Comparison of ENCODE assay signal across 8 cellular contexts in genomic region chr1:21270086-21270689, GRCh38. TPM values are rescaled to one million over a fixed set of nuclear protein-coding genes. Genes with fewer than 3 reads are reported as not detected.
A peak's percentile ranks its signal among the peaks of the same experiment; 100 is the strongest.
DNase-seq lines count a peak whose midpoint lies in the region; ATAC-seq and TF ChIP-seq lines count a peak whose summit lies in the region.

No MANE protein-coding gene starts in this region.

- H4K20me1 ChIP-seq in OCI-LY7 (ENCODE audit: insufficient read depth, low read length) = no peaks in the 10 kb centered on the region

- no peaks in the 10 kb centered on the region for H3K9me3 ChIP-seq in A673 (ENCODE audit: low read depth, low read length, poor library complexity, severe bottlenecking)
- H3K9me3 ChIP-seq in OCI-LY7 (ENCODE audit: low read length) = no peaks in the 10 kb centered on the region
- no peaks in the 10 kb centered on the region for H3K9me3 ChIP-seq in trophoblast cell (ENCODE audit: insufficient read depth, low read depth, low read length)
- no peaks in the 10 kb centered on the region for H3K9me3 ChIP-seq in aorta (ENCODE audit: control insufficient read depth, low read length)

- H2AK5ac ChIP-seq in trophoblast cell (ENCODE audit: low read length) = no peak overlapping the region

- intact Hi-C loops in A673 (cut with micrococcal nuclease; ENCODE audit: unreplicated experiment) = no loop called here
- intact Hi-C loops in OCI-LY7 (cut with micrococcal nuclease; ENCODE audit: unreplicated experiment) = no loop called here
- intact Hi-C loops in aorta (cut with DNase I) = no loop called here

- no peak overlapping the region for H3K9ac ChIP-seq in trophoblast cell (ENCODE audit: low read length)

- H4K12ac ChIP-seq in trophoblast cell (ENCODE audit: low read depth, low read length) = no peak overlapping the region

- no TSS peak for BruUV-seq in A673 (replicated peaks; lab: Mats Ljungman, UMichigan)
- BruUV-seq in OCI-LY7 (replicated peaks; lab: Mats Ljungman, UMichigan) = no TSS peak

- H3K4me3 ChIP-seq in A673 (ENCODE audit: low read depth, low read length, poor library complexity, severe bottlenecking) (no peak overlapping the region), OCI-LY7 (ENCODE audit: low read depth, low read length, poor library complexity, severe bottlenecking) (no peak overlapping the region), fibroblast of villous mesenchyme (ENCODE audit: low read depth, low read length) (no peak overlapping the region), trophoblast cell (ENCODE audit: low read depth, low read length) (no peak overlapping the region), aorta (ENCODE audit: low read length in 2 of 2) (no peak overlapping the region)

- H3K14ac ChIP-seq in trophoblast cell (ENCODE audit: low read length) = no peak overlapping the region

- CTCF ChIA-PET in A673 (lab: Charles Lee) = interaction anchor here (0.5 to 3.4 kb wide), 18 partner anchors 9 to 755 kb away, joined by 3 to 22 read pairs (median 4); no protein-coding TSS in a partner anchor
- CTCF ChIA-PET in OCI-LY7 (lab: Charles Lee; ENCODE audit: unreplicated experiment) = interaction anchor here (0.6 to 1.5 kb wide), 7 partner anchors 9 to 93 kb away, joined by 3 to 6 read pairs (median 3); partner anchors contain the start of gene ECE1

- H3K27me3 Mint-ChIP-seq in activated T-cell treated with anti-CD3 and anti-CD28 coated beads, Interleukin-2, amount 50 U/mL, for 24 hours = no peaks in the 10 kb centered on the region

- no peak overlapping the region for H3K27ac ChIP-seq in A673 (ENCODE audit: low read depth, low read length, poor library complexity, severe bottlenecking)
- H3K27ac ChIP-seq in OCI-LY7 (ENCODE audit: low read depth, low read length, poor library complexity, severe bottlenecking) = no peak overlapping the region
- no peak overlapping the region for H3K27ac ChIP-seq in trophoblast cell (ENCODE audit: low read depth, low read length)
- H3K27ac ChIP-seq in aorta (ENCODE audit: low read depth in 1 of 2, low read length in 2 of 2) = peak overlapping the region in 1 of 2 donors; percentile 16

- H3K4me2 ChIP-seq in OCI-LY7 (ENCODE audit: low read length) (no peak overlapping the region), trophoblast cell (ENCODE audit: low read length) (no peak overlapping the region)

- WGBS in trophoblast cell (ENCODE audit: extremely low coverage, insufficient coverage, insufficient read length) = no CpG with 5 or more reads among the region's 9 CpGs
- 44 to 49% methylated on average over 9 of the region's 9 CpGs for WGBS in aorta, 2 donors

- POLR2A ChIA-PET in A673 (lab: Charles Lee; ENCODE audit: low non-redundant PET) (interaction anchor here (0.9 kb wide), 1 partner anchor 9 kb away, joined by 3 read pairs; no protein-coding TSS in a partner anchor), OCI-LY7 (lab: Charles Lee) (interaction anchor here (0.6 to 1.2 kb wide), 3 partner anchors 12 to 25 kb away, joined by 3 read pairs; no protein-coding TSS in a partner anchor)

- H3K9me2 ChIP-seq in OCI-LY7 (ENCODE audit: insufficient read depth, low read length) = no peaks in the 10 kb centered on the region

- H3K36me3 ChIP-seq in A673 (ENCODE audit: insufficient read depth, low read length, poor library complexity, severe bottlenecking) (no peaks in the 10 kb centered on the region), OCI-LY7 (ENCODE audit: insufficient read depth, low read length) (peaks cover 12% of the 10 kb centered on the region), trophoblast cell (ENCODE audit: control insufficient read depth in 1 of 2, insufficient read depth in 2 of 2, low read length in 2 of 2) (peaks cover 7 to 10% of the 10 kb centered on the region in 2 experiments), aorta (ENCODE audit: control insufficient read depth in 1 of 2, insufficient read depth in 2 of 2, low read length in 1 of 2) (no peaks in the 10 kb centered on the region)

- H2BK12ac ChIP-seq in trophoblast cell (ENCODE audit: low read length) = no peak overlapping the region

- H3K4me1 ChIP-seq in A673 (ENCODE audit: insufficient read depth, low read length, poor library complexity, severe bottlenecking) (no peaks in the 10 kb centered on the region), OCI-LY7 (ENCODE audit: insufficient read depth, low read length, poor library complexity, severe bottlenecking) (no peaks in the 10 kb centered on the region), trophoblast cell (ENCODE audit: control insufficient read depth in 1 of 2, insufficient read depth in 2 of 2, low read length in 2 of 2) (no peaks in the 10 kb centered on the region), aorta (ENCODE audit: control insufficient read depth in 1 of 2, insufficient read depth in 2 of 2, low read length in 2 of 2) (no peaks in the 10 kb centered on the region)

- peaks cover 29% of the 10 kb centered on the region for H3K4me1 Mint-ChIP-seq in activated T-cell treated with anti-CD3 and anti-CD28 coated beads, Interleukin-2, amount 50 U/mL, for 24 hours (ENCODE audit: low read depth)

- peaks cover 100% of the 10 kb centered on the region for H3K36me3 Mint-ChIP-seq in activated T-cell treated with anti-CD3 and anti-CD28 coated beads, Interleukin-2, amount 50 U/mL, for 24 hours (ENCODE audit: low read depth)

- H2AFZ ChIP-seq in OCI-LY7 (ENCODE audit: low read length) = no peak overlapping the region
- H2AFZ ChIP-seq in trophoblast cell (ENCODE audit: insufficient read depth, low read length, poor library complexity) = no peak overlapping the region

- no peak overlapping the region for H3K4ac ChIP-seq in trophoblast cell (ENCODE audit: low read depth, low read length)

- in situ Hi-C loops in GM13977 (cut with MboI; ENCODE audit: low pct_unique_long_range_greater_than_20kb, low sequenced_read_pairs, unreplicated experiment) = no loop called here

- no peak for ATAC-seq in aorta (ENCODE audit: low FRiP score)
- ATAC-seq in HG03520 (IDR thresholded peaks at IDR 0.05; ENCODE audit: unreplicated experiment) = no peak

- H3K27ac Mint-ChIP-seq in activated T-cell treated with anti-CD3 and anti-CD28 coated beads, Interleukin-2, amount 50 U/mL, for 24 hours = peak overlapping the region; percentile 31

- H3K23ac ChIP-seq in trophoblast cell (ENCODE audit: low read length) = no peak overlapping the region

- no peak overlapping the region for H3K4me3 Mint-ChIP-seq in activated T-cell treated with anti-CD3 and anti-CD28 coated beads, Interleukin-2, amount 50 U/mL, for 24 hours

- no peak overlapping the region for H3K18ac ChIP-seq in trophoblast cell (ENCODE audit: low read length)

- no peak overlapping the region for H4K91ac ChIP-seq in trophoblast cell (ENCODE audit: low read depth, low read length)

- no peaks in the 10 kb centered on the region for H3K27me3 ChIP-seq in A673 (replicated peaks; ENCODE audit: insufficient read depth, low read depth, low read length, poor library complexity)
- H3K27me3 ChIP-seq in trophoblast cell (ENCODE audit: insufficient read depth, low read length) = no peaks in the 10 kb centered on the region
- H3K27me3 ChIP-seq in aorta (ENCODE audit: control insufficient read depth in 1 of 2, insufficient read depth in 2 of 2, low read length in 1 of 2) = no peaks in the 10 kb centered on the region

- H3K79me2 ChIP-seq in OCI-LY7 (ENCODE audit: insufficient read depth, low read depth, low read length) (no peaks in the 10 kb centered on the region), trophoblast cell (ENCODE audit: control insufficient read depth, insufficient read depth, low read length, poor library complexity) (no peaks in the 10 kb centered on the region)

- peak; percentile 75 for DNase-seq in A673 (ENCODE audit: low spot score)
- DNase-seq in GM13977 (ENCODE audit: low spot score) = peak; percentile 83
- DNase-seq in OCI-LY7 (ENCODE audit: low spot score) = peak; percentile 68
- DNase-seq in activated T-cell treated with anti-CD3 and anti-CD28 coated beads, Interleukin-2, amount 50 U/mL, for 24 hours = peak; percentile 89
- peak; percentile 74 for DNase-seq in fibroblast of villous mesenchyme (ENCODE audit: low read depth)
- peak; percentile 78 to 93 for DNase-seq in trophoblast cell
- peak; percentile 83 to 95 for DNase-seq in aorta

- H2BK5ac ChIP-seq in trophoblast cell (ENCODE audit: low read depth, low read length, poor library complexity) = no peak overlapping the region

- no peak overlapping the region for H2BK120ac ChIP-seq in trophoblast cell (ENCODE audit: insufficient read depth, low read length, poor library complexity)

- H3K9me3 Mint-ChIP-seq in activated T-cell treated with anti-CD3 and anti-CD28 coated beads, Interleukin-2, amount 50 U/mL, for 24 hours = no peaks in the 10 kb centered on the region

- TF ChIP-seq CTCF in A673 (conservative IDR thresholded peaks at IDR 0.05; ENCODE audit: low read depth, low read length) (peak; percentile 98), GM13977 (IDR thresholded peaks at IDR 0.05; ENCODE audit: extremely low read depth, insufficient read depth, missing control alignments) (peak; percentile 97), OCI-LY7 (conservative IDR thresholded peaks at IDR 0.05; ENCODE audit: low read length) (peak; percentile 98), fibroblast of villous mesenchyme (IDR thresholded peaks at IDR 0.05; ENCODE audit: insufficient read depth, low read depth, low read length) (peak; percentile 98)

- H3K79me1 ChIP-seq in trophoblast cell (ENCODE audit: low read length) = no peaks in the 10 kb centered on the region

- H4K8ac ChIP-seq in trophoblast cell (ENCODE audit: low read depth, low read length) = no peak overlapping the region

RNA-seq across cellular contexts. Expression of gene ECE1, which starts 20.1 kb away (rescaled TPM):
- total RNA-seq in A673 (2021) (31.5 and 37.7 TPM in 2 replicates), OCI-LY7 (2022) (25.3 and 32.8 TPM in 2 replicates), fibroblast of villous mesenchyme (127 and 141 TPM in 2 replicates), aorta (100 to 1,000 TPM; 135 to 155 TPM)
- 13.5 and 20.0 TPM in 2 replicates for total RNA-seq in OCI-LY7 (2014; rRNA removed; shearing (Covaris generic))
- 50.0 and 52.3 TPM in 2 replicates for polyA plus RNA-seq in trophoblast cell (2013)
- polyA plus RNA-seq in aorta = 100 to 1,000 TPM in 1 of 2 donors, 10 to 100 TPM in 1; 12.1 to 112 TPM
